ENCODE assay signal across 1 cellular context in the genomic region with DNA sequence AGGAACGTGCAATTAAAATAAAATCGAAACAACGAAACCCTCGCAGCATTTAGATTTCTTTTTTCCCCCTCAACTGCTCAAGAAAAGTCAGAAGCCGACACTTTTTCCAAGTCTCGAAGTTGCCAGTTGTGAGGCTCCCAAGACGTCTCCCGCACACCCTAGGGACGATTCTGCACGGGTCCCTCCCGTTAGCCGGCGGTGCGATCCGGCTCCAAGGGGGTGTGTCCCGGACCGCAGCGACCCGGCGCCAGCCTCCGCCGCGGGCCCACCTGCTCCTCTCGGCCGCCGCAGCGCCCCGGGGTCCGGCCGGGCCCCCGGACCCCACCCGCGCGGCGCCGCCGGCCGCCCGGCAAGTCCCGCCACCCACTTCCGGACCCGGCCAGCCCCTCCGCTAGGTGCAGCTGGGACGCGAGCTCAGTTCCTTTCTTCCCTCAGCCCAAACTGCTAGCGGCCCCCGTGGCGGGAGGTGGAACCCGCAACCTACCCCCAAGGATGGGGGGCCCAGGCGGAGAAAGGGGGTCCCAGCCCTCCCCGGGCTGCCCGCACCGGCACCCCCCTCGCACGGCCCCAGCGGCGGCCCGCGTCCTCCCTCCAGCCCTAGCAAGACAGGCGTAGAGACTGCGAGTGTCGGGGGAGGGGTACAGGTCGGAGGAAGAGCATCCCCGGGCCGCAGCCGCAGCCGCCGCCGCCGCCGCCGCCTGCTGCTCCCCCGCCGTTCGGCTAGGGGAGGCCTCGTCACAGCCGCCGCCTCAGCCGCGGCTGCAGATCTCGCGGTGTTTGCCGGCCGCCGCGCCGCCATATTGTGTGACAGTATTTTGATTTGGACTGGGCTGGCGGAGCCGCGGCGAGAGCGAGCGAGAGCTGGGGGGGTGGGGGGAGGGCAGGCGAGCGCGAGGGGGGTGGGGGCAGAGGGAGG.
TF ChIP-seq lines count a peak whose summit lies in the region.

No MANE protein-coding gene starts in this region.

TF ChIP-seq in HepG2, 621 proteins besides CTCF, POLR2A, EP300 and RAD21 (continued from another document):
- TF ChIP-seq, protein P1, sequence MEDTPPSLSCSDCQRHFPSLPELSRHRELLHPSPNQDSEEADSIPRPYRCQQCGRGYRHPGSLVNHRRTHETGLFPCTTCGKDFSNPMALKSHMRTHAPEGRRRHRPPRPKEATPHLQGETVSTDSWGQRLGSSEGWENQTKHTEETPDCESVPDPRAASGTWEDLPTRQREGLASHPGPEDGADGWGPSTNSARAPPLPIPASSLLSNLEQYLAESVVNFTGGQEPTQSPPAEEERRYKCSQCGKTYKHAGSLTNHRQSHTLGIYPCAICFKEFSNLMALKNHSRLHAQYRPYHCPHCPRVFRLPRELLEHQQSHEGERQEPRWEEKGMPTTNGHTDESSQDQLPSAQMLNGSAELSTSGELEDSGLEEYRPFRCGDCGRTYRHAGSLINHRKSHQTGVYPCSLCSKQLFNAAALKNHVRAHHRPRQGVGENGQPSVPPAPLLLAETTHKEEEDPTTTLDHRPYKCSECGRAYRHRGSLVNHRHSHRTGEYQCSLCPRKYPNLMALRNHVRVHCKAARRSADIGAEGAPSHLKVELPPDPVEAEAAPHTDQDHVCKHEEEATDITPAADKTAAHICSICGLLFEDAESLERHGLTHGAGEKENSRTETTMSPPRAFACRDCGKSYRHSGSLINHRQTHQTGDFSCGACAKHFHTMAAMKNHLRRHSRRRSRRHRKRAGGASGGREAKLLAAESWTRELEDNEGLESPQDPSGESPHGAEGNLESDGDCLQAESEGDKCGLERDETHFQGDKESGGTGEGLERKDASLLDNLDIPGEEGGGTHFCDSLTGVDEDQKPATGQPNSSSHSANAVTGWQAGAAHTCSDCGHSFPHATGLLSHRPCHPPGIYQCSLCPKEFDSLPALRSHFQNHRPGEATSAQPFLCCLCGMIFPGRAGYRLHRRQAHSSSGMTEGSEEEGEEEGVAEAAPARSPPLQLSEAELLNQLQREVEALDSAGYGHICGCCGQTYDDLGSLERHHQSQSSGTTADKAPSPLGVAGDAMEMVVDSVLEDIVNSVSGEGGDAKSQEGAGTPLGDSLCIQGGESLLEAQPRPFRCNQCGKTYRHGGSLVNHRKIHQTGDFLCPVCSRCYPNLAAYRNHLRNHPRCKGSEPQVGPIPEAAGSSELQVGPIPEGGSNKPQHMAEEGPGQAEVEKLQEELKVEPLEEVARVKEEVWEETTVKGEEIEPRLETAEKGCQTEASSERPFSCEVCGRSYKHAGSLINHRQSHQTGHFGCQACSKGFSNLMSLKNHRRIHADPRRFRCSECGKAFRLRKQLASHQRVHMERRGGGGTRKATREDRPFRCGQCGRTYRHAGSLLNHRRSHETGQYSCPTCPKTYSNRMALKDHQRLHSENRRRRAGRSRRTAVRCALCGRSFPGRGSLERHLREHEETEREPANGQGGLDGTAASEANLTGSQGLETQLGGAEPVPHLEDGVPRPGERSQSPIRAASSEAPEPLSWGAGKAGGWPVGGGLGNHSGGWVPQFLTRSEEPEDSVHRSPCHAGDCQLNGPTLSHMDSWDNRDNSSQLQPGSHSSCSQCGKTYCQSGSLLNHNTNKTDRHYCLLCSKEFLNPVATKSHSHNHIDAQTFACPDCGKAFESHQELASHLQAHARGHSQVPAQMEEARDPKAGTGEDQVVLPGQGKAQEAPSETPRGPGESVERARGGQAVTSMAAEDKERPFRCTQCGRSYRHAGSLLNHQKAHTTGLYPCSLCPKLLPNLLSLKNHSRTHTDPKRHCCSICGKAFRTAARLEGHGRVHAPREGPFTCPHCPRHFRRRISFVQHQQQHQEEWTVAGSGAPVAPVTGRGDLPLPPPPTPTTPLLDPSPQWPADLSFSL (CRISPR knock-in tag; IDR thresholded peaks at IDR 0.05), result 0 out of 2 replicates have a peak, but pooled peaks have one; percentile 34
- TF ChIP-seq MAFK (conservative IDR thresholded peaks at IDR 0.05 in 1 of 2, IDR thresholded peaks at IDR 0.05 in 1 of 2; ENCODE audit: low read length in 2 of 2), result no peak
- no peak for TF ChIP-seq NFKB2 (CRISPR knock-in tag; IDR thresholded peaks at IDR 0.05; ENCODE audit: borderline replicate concordance)
- TF ChIP-seq ATF7-NPFF (CRISPR knock-in tag; IDR thresholded peaks at IDR 0.05; ENCODE audit: low read depth), result peak; percentile 77; the same call in 1 of the 2 replicates
- peak; percentile 96 for TF ChIP-seq CHD2 (IDR thresholded peaks at IDR 0.05; ENCODE audit: low read depth, low read length)
- peak; percentile 46 for TF ChIP-seq ELF1 (CRISPR knock-in tag; IDR thresholded peaks at IDR 0.05)
- peak; percentile 50 for TF ChIP-seq ERF (CRISPR knock-in tag; IDR thresholded peaks at IDR 0.05)
- peak; percentile 72; the same call in 1 of the 2 replicates for TF ChIP-seq ZSCAN25 (CRISPR knock-in tag; IDR thresholded peaks at IDR 0.05)
- peak; percentile 39; the same call in 1 of the 2 replicates for TF ChIP-seq ZNF605 (CRISPR knock-in tag; IDR thresholded peaks at IDR 0.05)
- TF ChIP-seq HDAC1 (CRISPR knock-in tag; IDR thresholded peaks at IDR 0.05), result peak; percentile 91
- TF ChIP-seq KMT2A (CRISPR knock-in tag; IDR thresholded peaks at IDR 0.05), result peak; percentile 31; the same call in 1 of the 2 replicates
- TF ChIP-seq KDM2A (CRISPR knock-in tag; IDR thresholded peaks at IDR 0.05; ENCODE audit: borderline replicate concordance, low read depth), result no peak; the same call in 1 of the 2 replicates
- peak; percentile 72 for TF ChIP-seq SAP130 (CRISPR knock-in tag; IDR thresholded peaks at IDR 0.05; ENCODE audit: low read depth)
- TF ChIP-seq, protein P2, sequence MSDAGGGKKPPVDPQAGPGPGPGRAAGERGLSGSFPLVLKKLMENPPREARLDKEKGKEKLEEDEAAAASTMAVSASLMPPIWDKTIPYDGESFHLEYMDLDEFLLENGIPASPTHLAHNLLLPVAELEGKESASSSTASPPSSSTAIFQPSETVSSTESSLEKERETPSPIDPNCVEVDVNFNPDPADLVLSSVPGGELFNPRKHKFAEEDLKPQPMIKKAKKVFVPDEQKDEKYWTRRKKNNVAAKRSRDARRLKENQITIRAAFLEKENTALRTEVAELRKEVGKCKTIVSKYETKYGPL (CRISPR knock-in tag; IDR thresholded peaks at IDR 0.05), result no peak
- TF ChIP-seq, protein P3, sequence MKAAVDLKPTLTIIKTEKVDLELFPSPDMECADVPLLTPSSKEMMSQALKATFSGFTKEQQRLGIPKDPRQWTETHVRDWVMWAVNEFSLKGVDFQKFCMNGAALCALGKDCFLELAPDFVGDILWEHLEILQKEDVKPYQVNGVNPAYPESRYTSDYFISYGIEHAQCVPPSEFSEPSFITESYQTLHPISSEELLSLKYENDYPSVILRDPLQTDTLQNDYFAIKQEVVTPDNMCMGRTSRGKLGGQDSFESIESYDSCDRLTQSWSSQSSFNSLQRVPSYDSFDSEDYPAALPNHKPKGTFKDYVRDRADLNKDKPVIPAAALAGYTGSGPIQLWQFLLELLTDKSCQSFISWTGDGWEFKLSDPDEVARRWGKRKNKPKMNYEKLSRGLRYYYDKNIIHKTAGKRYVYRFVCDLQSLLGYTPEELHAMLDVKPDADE (CRISPR knock-in tag; IDR thresholded peaks at IDR 0.05), result no peak
- TF ChIP-seq, protein P4, sequence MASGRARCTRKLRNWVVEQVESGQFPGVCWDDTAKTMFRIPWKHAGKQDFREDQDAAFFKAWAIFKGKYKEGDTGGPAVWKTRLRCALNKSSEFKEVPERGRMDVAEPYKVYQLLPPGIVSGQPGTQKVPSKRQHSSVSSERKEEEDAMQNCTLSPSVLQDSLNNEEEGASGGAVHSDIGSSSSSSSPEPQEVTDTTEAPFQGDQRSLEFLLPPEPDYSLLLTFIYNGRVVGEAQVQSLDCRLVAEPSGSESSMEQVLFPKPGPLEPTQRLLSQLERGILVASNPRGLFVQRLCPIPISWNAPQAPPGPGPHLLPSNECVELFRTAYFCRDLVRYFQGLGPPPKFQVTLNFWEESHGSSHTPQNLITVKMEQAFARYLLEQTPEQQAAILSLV (CRISPR knock-in tag; IDR thresholded peaks at IDR 0.05; ENCODE audit: borderline replicate concordance), result peak; percentile 88; the same call in 1 of the 2 replicates
TF ChIP-seq in HepG2: peak in this region for 219.
